Comparison of ENCODE assay signal across 13 cellular contexts in the genomic region with DNA sequence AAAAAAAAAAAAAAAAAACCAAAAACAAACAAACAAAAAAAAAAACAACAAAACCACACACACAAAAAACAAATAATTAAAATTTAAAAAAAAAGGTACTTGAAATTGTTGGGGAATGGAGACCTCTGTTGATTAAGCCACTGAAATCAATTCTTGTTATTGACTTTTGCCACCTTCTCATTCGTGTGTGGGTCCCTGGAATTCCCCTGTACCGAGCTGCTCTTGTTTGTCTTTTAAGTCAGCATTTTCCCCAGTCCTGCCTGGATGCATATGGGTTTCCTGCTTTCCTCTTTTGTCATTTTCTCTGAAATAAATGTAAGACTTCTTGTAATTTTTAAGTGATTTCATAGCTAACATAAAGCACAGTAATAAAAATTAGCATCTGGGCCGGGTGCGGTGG. TPM values are rescaled to one million over a fixed set of nuclear protein-coding genes. Genes with fewer than 3 reads are reported as not detected.
DNase-seq lines count a peak whose midpoint lies in the region; ATAC-seq, FAIRE-seq and TF ChIP-seq lines count a peak whose summit lies in the region.
"Had no signal": no experiment of that assay in that cellular context is flagged by ENCODE, and none has a peak within 500 bp of the region (broad histone marks: within the 10 kb centered on the region; RNA-seq: fewer than 3 reads in every experiment).

No MANE protein-coding gene starts in this region.

- no peaks in the 10 kb centered on the region for H3K27me3 ChIP-seq in CD8-positive, alpha-beta memory T cell (ENCODE audit: insufficient read depth, low read length, poor library complexity, severe bottlenecking)
- no peaks in the 10 kb centered on the region for H3K27me3 ChIP-seq in breast epithelium
- H3K27me3 ChIP-seq: right atrium auricular region had no signal

- peaks cover 40 to 71% (median 51%) of the 10 kb centered on the region in 3 donors for H3K4me1 Mint-ChIP-seq in CD8-positive, alpha-beta memory T cell
- H3K4me1 Mint-ChIP-seq in activated CD8-positive, alpha-beta T cell treated with anti-CD3 and anti-CD28 coated beads, Interleukin-2, amount 10 ng/mL, durations not matched to agents 7 days and 5 days (ENCODE audit: low read depth) = peaks cover 28% of the 10 kb centered on the region
- peaks cover 21 to 37% (median 24%) of the 10 kb centered on the region in 3 donors for H3K4me1 Mint-ChIP-seq in naive B cell

- TF ChIP-seq CTCF in breast epithelium (IDR thresholded peaks at IDR 0.05) = no peak

- H3K27ac ChIP-seq in CD8-positive, alpha-beta memory T cell (ENCODE audit: low read depth, low read length) = no peak overlapping the region
- no peak overlapping the region for H3K27ac ChIP-seq in breast epithelium
- H3K27ac ChIP-seq: right atrium auricular region had no signal

- no peak for DNase-seq in CD8-positive, alpha-beta memory T cell
- DNase-seq in GM18507 (ENCODE audit: extremely low spot score, insufficient read length, low read depth) = no peak
- DNase-seq in activated CD8-positive, alpha-beta T cell treated with anti-CD3 and anti-CD28 coated beads, Interleukin-2, amount 10 ng/mL, durations not matched to agents 7 days and 5 days = no peak
- DNase-seq in naive B cell = no peak
- DNase-seq in posterior vena cava (ENCODE audit: low spot score) = no peak
- DNase-seq in breast epithelium (ENCODE audit: low spot score in 2 of 2) = no peak
- DNase-seq: C1 segment of cervical spinal cord, KBM-7, NCI-H748 treated with DMSO at 0.1 percent for 48 hours had no signal

- peaks cover 0 to 51% (median 4%) of the 10 kb centered on the region in 3 donors for H3K36me3 Mint-ChIP-seq in CD8-positive, alpha-beta memory T cell
- H3K36me3 Mint-ChIP-seq in activated CD8-positive, alpha-beta T cell treated with anti-CD3 and anti-CD28 coated beads, Interleukin-2, amount 10 ng/mL, durations not matched to agents 7 days and 5 days (ENCODE audit: low read depth) = peaks cover 34% of the 10 kb centered on the region
- peaks cover 7 to 10% of the 10 kb centered on the region in 2 donors for H3K36me3 Mint-ChIP-seq in naive B cell

- no peak for TF ChIP-seq POLR2A in breast epithelium (IDR thresholded peaks at IDR 0.05)

- intact Hi-C loops in posterior vena cava (cut with DNase I) (no loop called here), breast epithelium (cut with DNase I; ENCODE audit: low total_unique reads) (no loop called here)

- FAIRE-seq in GM18507 (lab: Jason Lieb, UNC) = peak; percentile 41
- FAIRE-seq: keratinocyte had no signal

- no peak overlapping the region for H3K4me3 ChIP-seq in CD8-positive, alpha-beta memory T cell (ENCODE audit: low read length)
- H3K4me3 ChIP-seq in breast epithelium = no peak overlapping the region
- H3K4me3 ChIP-seq: right atrium auricular region had no signal

- CTCF ChIA-PET in CD8-positive, alpha-beta memory T cell (lab: Charles Lee) = interaction anchor here (0.6 to 4.4 kb wide), 19 partner anchors 19 to 1242 kb away, joined by 3 to 33 read pairs (median 3); partner anchors contain the start of gene SETD9
- CTCF ChIA-PET in activated CD8-positive, alpha-beta T cell treated with anti-CD3 and anti-CD28 coated beads, Interleukin-2, amount 10 ng/mL, durations not matched to agents 7 days and 5 days (lab: Charles Lee) = interaction anchor here (0.8 to 2.4 kb wide), 10 partner anchors 10 to 948 kb away, joined by 3 to 25 read pairs (median 4); no protein-coding TSS in a partner anchor

- no peaks in the 10 kb centered on the region for H3K9me3 Mint-ChIP-seq in CD8-positive, alpha-beta memory T cell
- no peaks in the 10 kb centered on the region for H3K9me3 Mint-ChIP-seq in activated CD8-positive, alpha-beta T cell treated with anti-CD3 and anti-CD28 coated beads, Interleukin-2, amount 10 ng/mL, durations not matched to agents 7 days and 5 days (ENCODE audit: insufficient read depth)
- no peaks in the 10 kb centered on the region for H3K9me3 Mint-ChIP-seq in naive B cell

- H3K9me3 ChIP-seq in CD8-positive, alpha-beta memory T cell (ENCODE audit: low read length) = no peaks in the 10 kb centered on the region
- no peaks in the 10 kb centered on the region for H3K9me3 ChIP-seq in breast epithelium
- H3K9me3 ChIP-seq: right atrium auricular region had no signal

- POLR2A ChIA-PET in CD8-positive, alpha-beta memory T cell (lab: Charles Lee) = interaction anchor here (0.7 kb wide), 1 partner anchor 1018 kb away, joined by 8 read pairs; no protein-coding TSS in a partner anchor
- POLR2A ChIA-PET in activated CD8-positive, alpha-beta T cell treated with anti-CD3 and anti-CD28 coated beads, Interleukin-2, amount 10 ng/mL, durations not matched to agents 7 days and 5 days (lab: Charles Lee) = no interaction called here

- H3K36me3 ChIP-seq in CD8-positive, alpha-beta memory T cell (ENCODE audit: insufficient read depth, low read length) = peaks cover 18% of the 10 kb centered on the region
- no peaks in the 10 kb centered on the region for H3K36me3 ChIP-seq in breast epithelium

- no peak for ATAC-seq in activated CD8-positive, alpha-beta T cell treated with anti-CD3 and anti-CD28 coated beads, Interleukin-2, amount 10 ng/mL, durations not matched to agents 7 days and 5 days
- ATAC-seq in naive B cell (ENCODE audit: low read depth in 2 of 2) (peak; percentile 53 to 73), HG03432 (IDR thresholded peaks at IDR 0.05; ENCODE audit: unreplicated experiment) (no peak)
- ATAC-seq: Right ventricle myocardium inferior had no signal

- no peaks in the 10 kb centered on the region for H3K27me3 Mint-ChIP-seq in CD8-positive, alpha-beta memory T cell
- H3K27me3 Mint-ChIP-seq in activated CD8-positive, alpha-beta T cell treated with anti-CD3 and anti-CD28 coated beads, Interleukin-2, amount 10 ng/mL, durations not matched to agents 7 days and 5 days (ENCODE audit: low read depth) = no peaks in the 10 kb centered on the region
- no peaks in the 10 kb centered on the region for H3K27me3 Mint-ChIP-seq in naive B cell

- peak overlapping the region in 1 of 7 donors; percentile 29 for H3K4me3 Mint-ChIP-seq in CD8-positive, alpha-beta memory T cell
- H3K4me3 Mint-ChIP-seq in activated CD8-positive, alpha-beta T cell treated with anti-CD3 and anti-CD28 coated beads, Interleukin-2, amount 10 ng/mL, durations not matched to agents 7 days and 5 days = no peak overlapping the region
- no peak overlapping the region for H3K4me3 Mint-ChIP-seq in naive B cell

- H3K27ac Mint-ChIP-seq in CD8-positive, alpha-beta memory T cell = peak overlapping the region; percentile 46 to 92 (median 75)
- peak overlapping the region; percentile 52 for H3K27ac Mint-ChIP-seq in activated CD8-positive, alpha-beta T cell treated with anti-CD3 and anti-CD28 coated beads, Interleukin-2, amount 10 ng/mL, durations not matched to agents 7 days and 5 days
- H3K27ac Mint-ChIP-seq in naive B cell = peak overlapping the region in 5 of 6 donors; percentile 39 to 92 (median 76)

- H3K4me1 ChIP-seq in CD8-positive, alpha-beta memory T cell (ENCODE audit: insufficient read depth, low read length) = peaks cover 10% of the 10 kb centered on the region
- no peaks in the 10 kb centered on the region for H3K4me1 ChIP-seq in breast epithelium

RNA-seq across cellular contexts. Expression of gene GPBP1, which starts 45.5 kb away (rescaled TPM):
- 10 to 100 TPM; 77.7 to 81.9 TPM for total RNA-seq in CD8-positive, alpha-beta memory T cell
- polyA plus RNA-seq in CD8-positive, alpha-beta memory T cell = 101 TPM
- 10 to 100 TPM; 76.4 to 84.6 TPM for total RNA-seq in activated CD8-positive, alpha-beta T cell treated with anti-CD3 and anti-CD28 coated beads, Interleukin-2, amount 10 ng/mL, durations not matched to agents 7 days and 5 days
- polyA plus RNA-seq in naive B cell (ENCODE audit: low read depth in 6 of 6) = 100 to 1,000 TPM in 4 of 6 donors, 10 to 100 TPM in 2; 84.1 to 120 (median 106) TPM
- 10 to 100 TPM; 51.2 to 51.6 TPM for total RNA-seq in posterior vena cava
- 100 to 1,000 TPM in 1 of 3 donors, 10 to 100 TPM in 2; 61.1 to 141 (median 93.1) TPM for total RNA-seq in breast epithelium

Comparison
In these comparisons a context has a peak if more than half of its experiments do, and no peak if none do; other contexts are left out.
1. ATAC-seq: peak in naive B cell (2 of 2); none in activated CD8-positive, alpha-beta T cell treated with anti-CD3 and anti-CD28 coated beads, Interleukin-2, amount 10 ng/mL, durations not matched to agents 7 days and 5 days (single experiment) and HG03432 (single experiment).
2. Peak in every context shown above with its lines, with median percentiles within 50 percentile points of each other: H3K27ac Mint-ChIP-seq.